ENCODE assay signal across 15 cellular contexts in genomic region chr14:102155150-102155549, GRCh38. TPM values are rescaled to one million over a fixed set of nuclear protein-coding genes. Genes with fewer than 3 reads are reported as not detected.
A peak's percentile ranks its signal among the peaks of the same experiment; 100 is the strongest.
DNase-seq lines count a peak whose midpoint lies in the region; ATAC-seq and TF ChIP-seq lines count a peak whose summit lies in the region.
"Had no signal": no experiment of that assay in that cellular context is flagged by ENCODE, and none has a peak within 500 bp of the region (broad histone marks: within the 10 kb centered on the region; RNA-seq: fewer than 3 reads in every experiment).

No MANE protein-coding gene starts in this region.

- H3K4me3 ChIP-seq in hepatocyte (no peak overlapping the region), ascending aorta (no peak overlapping the region)
- H3K4me3 ChIP-seq: breast epithelium had no signal

- no peaks in the 10 kb centered on the region for H3K9me2 ChIP-seq in hepatocyte (replicated peaks; ENCODE audit: insufficient read depth)

- H3K27me3 ChIP-seq in hepatocyte (no peaks in the 10 kb centered on the region), ascending aorta (no peaks in the 10 kb centered on the region)
- H3K27me3 ChIP-seq: breast epithelium had no signal

- peak; percentile 26 to 43 for ATAC-seq in activated naive CD4-positive, alpha-beta T cell treated with anti-CD3 and anti-CD28 coated beads, Interleukin-2, amount 50 U/mL, for 72 hours
- no peak for ATAC-seq in activated naive CD8-positive, alpha-beta T cell treated with anti-CD3 and anti-CD28 coated beads, Interleukin-2, amount 50 U/mL, for 24 hours
- ATAC-seq in stimulated activated effector memory CD8-positive, alpha-beta T cell treated with anti-CD3 and anti-CD28 coated beads, Interleukin-12 subunit alpha, Interleukin-12 subunit beta, amount 100 ng/mL, for 72 hours = no peak
- no peak for ATAC-seq in sciatic nerve
- ATAC-seq: esophagus mucosa had no signal

- H3K27ac ChIP-seq in hepatocyte (peak overlapping the region; percentile 76), ascending aorta (no peak overlapping the region)
- H3K27ac ChIP-seq: breast epithelium, parathyroid adenoma had no signal

- H3K4me3 Mint-ChIP-seq in activated naive CD4-positive, alpha-beta T cell treated with anti-CD3 and anti-CD28 coated beads for 36 hours = no peak overlapping the region
- H3K4me3 Mint-ChIP-seq in activated naive CD8-positive, alpha-beta T cell treated with anti-CD3 and anti-CD28 coated beads, Interleukin-2, amount 50 U/mL, for 24 hours = no peak overlapping the region
- H3K4me3 Mint-ChIP-seq in stimulated activated effector memory CD8-positive, alpha-beta T cell treated with anti-CD3 and anti-CD28 coated beads, Interleukin-12 subunit alpha, Interleukin-12 subunit beta, amount 100 ng/mL, for 72 hours = no peak overlapping the region

- no peaks in the 10 kb centered on the region for H3K36me3 ChIP-seq in hepatocyte (replicated peaks; ENCODE audit: insufficient read depth, low read depth)
- peaks cover 0 to 13% of the 10 kb centered on the region in 2 donors for H3K36me3 ChIP-seq in ascending aorta
- H3K36me3 ChIP-seq: breast epithelium had no signal

- H2AFZ ChIP-seq in hepatocyte = no peak overlapping the region
- H2AFZ ChIP-seq: parathyroid adenoma had no signal

- no peak for DNase-seq in activated naive CD4-positive, alpha-beta T cell treated with anti-CD3 and anti-CD28 coated beads, Interleukin-2, amount 50 U/mL, for 72 hours (ENCODE audit: low spot score in 2 of 2)
- no peak for DNase-seq in activated naive CD4-positive, alpha-beta T cell treated with anti-CD3 and anti-CD28 coated beads for 36 hours
- DNase-seq in activated naive CD8-positive, alpha-beta T cell treated with anti-CD3 and anti-CD28 coated beads, Interleukin-2, amount 50 U/mL, for 24 hours = no peak
- peak; percentile 68 for DNase-seq in hepatocyte (ENCODE audit: low spot score)
- no peak for DNase-seq in stimulated activated effector memory CD8-positive, alpha-beta T cell treated with anti-CD3 and anti-CD28 coated beads, Interleukin-12 subunit alpha, Interleukin-12 subunit beta, amount 100 ng/mL, for 72 hours (ENCODE audit: low spot score in 2 of 2)
- no peak for DNase-seq in NCI-H2171 (lab: John Stamatoyannopoulos, UW)
- DNase-seq in ascending aorta (ENCODE audit: low spot score in 2 of 2) = no peak
- no peak for DNase-seq in sciatic nerve (ENCODE audit: low spot score)
- DNase-seq: GF-D8, left cardiac atrium, NCI-H1930, T1000 had no signal

- H3K79me2 ChIP-seq in hepatocyte = peaks cover 90% of the 10 kb centered on the region

- peaks cover 45% of the 10 kb centered on the region for H4K20me1 ChIP-seq in hepatocyte (ENCODE audit: insufficient read depth, poor library complexity, severe bottlenecking)

- WGBS in hepatocyte (ENCODE audit: low lambda C conversion rate, missing lambda C conversion rate) = 21% methylated on average over 1 of the region's 1 CpG

- intact Hi-C loops in activated naive CD4-positive, alpha-beta T cell treated with anti-CD3 and anti-CD28 coated beads for 36 hours (cut with micrococcal nuclease) = no loop called here
- intact Hi-C loops in ascending aorta (cut with DNase I) = no loop called here
- intact Hi-C loops in sciatic nerve (cut with DNase I) = loop anchor here (5.0 kb wide), 1 partner anchor 1392 kb away; no protein-coding TSS in a partner anchor

- H3K27me3 Mint-ChIP-seq in activated naive CD4-positive, alpha-beta T cell treated with anti-CD3 and anti-CD28 coated beads for 36 hours (ENCODE audit: low read depth) = no peaks in the 10 kb centered on the region
- no peaks in the 10 kb centered on the region for H3K27me3 Mint-ChIP-seq in activated naive CD8-positive, alpha-beta T cell treated with anti-CD3 and anti-CD28 coated beads, Interleukin-2, amount 50 U/mL, for 24 hours

- TF ChIP-seq CTCF in hepatocyte (IDR thresholded peaks at IDR 0.05; ENCODE audit: poor library complexity) (no peak), ascending aorta (IDR thresholded peaks at IDR 0.05) (no peak)

- peak overlapping the region; percentile 61 for H3K4me2 ChIP-seq in hepatocyte

- H3K4me1 Mint-ChIP-seq in activated naive CD4-positive, alpha-beta T cell treated with anti-CD3 and anti-CD28 coated beads for 36 hours (ENCODE audit: low read depth) = peaks cover 51% of the 10 kb centered on the region
- peaks cover 52% of the 10 kb centered on the region for H3K4me1 Mint-ChIP-seq in activated naive CD8-positive, alpha-beta T cell treated with anti-CD3 and anti-CD28 coated beads, Interleukin-2, amount 50 U/mL, for 24 hours
- peaks cover 60% of the 10 kb centered on the region for H3K4me1 Mint-ChIP-seq in stimulated activated effector memory CD8-positive, alpha-beta T cell treated with anti-CD3 and anti-CD28 coated beads, Interleukin-12 subunit alpha, Interleukin-12 subunit beta, amount 100 ng/mL, for 72 hours

- H3K36me3 Mint-ChIP-seq in activated naive CD4-positive, alpha-beta T cell treated with anti-CD3 and anti-CD28 coated beads, Interleukin-2, amount 50 U/mL, for 72 hours = peaks cover 0 to 32% of the 10 kb centered on the region in 2 donors
- peaks cover 21% of the 10 kb centered on the region for H3K36me3 Mint-ChIP-seq in activated naive CD4-positive, alpha-beta T cell treated with anti-CD3 and anti-CD28 coated beads for 36 hours (ENCODE audit: low read depth)
- peaks cover 26% of the 10 kb centered on the region for H3K36me3 Mint-ChIP-seq in activated naive CD8-positive, alpha-beta T cell treated with anti-CD3 and anti-CD28 coated beads, Interleukin-2, amount 50 U/mL, for 24 hours (ENCODE audit: low read depth)
- peaks cover 35% of the 10 kb centered on the region for H3K36me3 Mint-ChIP-seq in stimulated activated effector memory CD8-positive, alpha-beta T cell treated with anti-CD3 and anti-CD28 coated beads, Interleukin-12 subunit alpha, Interleukin-12 subunit beta, amount 100 ng/mL, for 72 hours

- H3K9me3 ChIP-seq in hepatocyte (ENCODE audit: low read depth) = no peaks in the 10 kb centered on the region
- no peaks in the 10 kb centered on the region for H3K9me3 ChIP-seq in ascending aorta
- H3K9me3 ChIP-seq: breast epithelium had no signal

- H3K9me3 Mint-ChIP-seq in activated naive CD4-positive, alpha-beta T cell treated with anti-CD3 and anti-CD28 coated beads, Interleukin-2, amount 50 U/mL, for 72 hours = no peaks in the 10 kb centered on the region
- peaks cover 3% of the 10 kb centered on the region for H3K9me3 Mint-ChIP-seq in activated naive CD4-positive, alpha-beta T cell treated with anti-CD3 and anti-CD28 coated beads for 36 hours
- no peaks in the 10 kb centered on the region for H3K9me3 Mint-ChIP-seq in activated naive CD8-positive, alpha-beta T cell treated with anti-CD3 and anti-CD28 coated beads, Interleukin-2, amount 50 U/mL, for 24 hours
- no peaks in the 10 kb centered on the region for H3K9me3 Mint-ChIP-seq in stimulated activated effector memory CD8-positive, alpha-beta T cell treated with anti-CD3 and anti-CD28 coated beads, Interleukin-12 subunit alpha, Interleukin-12 subunit beta, amount 100 ng/mL, for 72 hours

- peak overlapping the region in 1 of 2 donors; percentile 14 for H3K27ac Mint-ChIP-seq in activated naive CD4-positive, alpha-beta T cell treated with anti-CD3 and anti-CD28 coated beads, Interleukin-2, amount 50 U/mL, for 72 hours
- H3K27ac Mint-ChIP-seq in activated naive CD4-positive, alpha-beta T cell treated with anti-CD3 and anti-CD28 coated beads for 36 hours = no peak overlapping the region
- peak overlapping the region; percentile 36 for H3K27ac Mint-ChIP-seq in activated naive CD8-positive, alpha-beta T cell treated with anti-CD3 and anti-CD28 coated beads, Interleukin-2, amount 50 U/mL, for 24 hours
- H3K27ac Mint-ChIP-seq in stimulated activated effector memory CD8-positive, alpha-beta T cell treated with anti-CD3 and anti-CD28 coated beads, Interleukin-12 subunit alpha, Interleukin-12 subunit beta, amount 100 ng/mL, for 72 hours = peak overlapping the region; percentile 29

- CTCF ChIA-PET in activated naive CD4-positive, alpha-beta T cell treated with anti-CD3 and anti-CD28 coated beads for 36 hours (lab: Charles Lee) = no interaction called here

- H3K4me1 ChIP-seq in hepatocyte (ENCODE audit: insufficient read depth) (peaks cover 27% of the 10 kb centered on the region), ascending aorta (no peaks in the 10 kb centered on the region)
- H3K4me1 ChIP-seq: breast epithelium had no signal

RNA-seq across cellular contexts. Expression of gene WDR20, which starts 15.5 kb away (rescaled TPM):
- total RNA-seq in activated naive CD4-positive, alpha-beta T cell treated with anti-CD3 and anti-CD28 coated beads, Interleukin-2, amount 50 U/mL, for 72 hours = 10 to 100 TPM; 30.1 to 34.2 TPM
- total RNA-seq in activated naive CD4-positive, alpha-beta T cell treated with anti-CD3 and anti-CD28 coated beads for 36 hours = 10 to 100 TPM; 20.5 to 21.4 TPM
- total RNA-seq in hepatocyte (24.0 and 32.9 TPM in 2 replicates), ascending aorta (44.8 TPM), sciatic nerve (39.6 TPM)
- 15.3 and 20.2 TPM in 2 replicates for polyA plus RNA-seq in hepatocyte

Comparison
In these comparisons a context has a peak if more than half of its experiments do, and no peak if none do; other contexts are left out.
1. ATAC-seq: peak in activated naive CD4-positive, alpha-beta T cell treated with anti-CD3 and anti-CD28 coated beads, Interleukin-2, amount 50 U/mL, for 72 hours (2 of 2); none in activated naive CD8-positive, alpha-beta T cell treated with anti-CD3 and anti-CD28 coated beads, Interleukin-2, amount 50 U/mL, for 24 hours (single experiment), stimulated activated effector memory CD8-positive, alpha-beta T cell treated with anti-CD3 and anti-CD28 coated beads, Interleukin-12 subunit alpha, Interleukin-12 subunit beta, amount 100 ng/mL, for 72 hours (single experiment) and sciatic nerve (single experiment).